Comparison of ENCODE assay signal across 16 cellular contexts in the genomic region with DNA sequence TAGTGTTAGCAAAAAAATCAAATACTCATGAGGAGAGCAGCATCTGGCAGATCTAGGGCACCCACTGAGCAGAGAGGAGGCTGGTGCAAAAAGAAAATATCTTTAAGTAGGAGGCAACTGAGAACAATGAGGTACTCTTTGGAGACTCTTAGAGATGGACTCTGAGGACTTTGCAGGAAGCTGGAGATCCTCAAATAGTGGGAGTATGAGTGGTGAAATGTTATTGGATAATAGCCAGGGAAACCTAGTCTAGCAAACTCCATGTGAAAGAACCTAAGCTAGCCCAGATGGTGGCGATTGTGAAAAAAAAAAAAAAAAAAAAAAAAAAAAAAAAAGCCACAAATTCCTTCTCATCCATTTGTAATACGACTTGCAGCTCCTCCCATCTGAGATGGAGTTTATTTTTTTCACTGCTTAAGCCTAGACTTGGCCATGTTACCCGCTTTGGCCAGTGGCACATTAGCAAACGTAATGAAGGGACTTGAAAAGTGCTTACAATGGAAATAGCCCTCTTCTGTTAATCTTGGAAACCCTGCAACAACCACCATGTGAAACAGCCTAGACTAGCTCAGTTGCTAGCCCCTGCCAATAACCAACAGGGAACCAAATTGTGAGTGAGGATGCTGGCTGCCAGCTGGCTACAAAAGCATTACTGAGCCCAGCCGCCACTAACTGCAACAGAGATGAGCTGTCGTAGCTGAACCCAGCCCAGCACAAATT.
DNase-seq lines count a peak whose midpoint lies in the region; ATAC-seq and TF ChIP-seq lines count a peak whose summit lies in the region.
"Had no signal": no experiment of that assay in that cellular context is flagged by ENCODE, and none has a peak within 500 bp of the region (broad histone marks: within the 10 kb centered on the region; RNA-seq: fewer than 3 reads in every experiment).

No MANE protein-coding gene starts in this region.

- H3K27ac ChIP-seq in PC-3 (ENCODE audit: low read length) = peak overlapping the region; percentile 77; the same call in 1 of the 2 replicates
- H3K27ac ChIP-seq: SK-N-MC, tibial nerve had no signal

- H3K27me3 ChIP-seq in PC-3 (ENCODE audit: low read length) = no peaks in the 10 kb centered on the region
- H3K27me3 ChIP-seq: tibial nerve had no signal

- ATAC-seq in PC-3 = no peak
- no peak for ATAC-seq in GM21515 (IDR thresholded peaks at IDR 0.05; ENCODE audit: unreplicated experiment)
- no peak for ATAC-seq in GM21825 (IDR thresholded peaks at IDR 0.05; ENCODE audit: unreplicated experiment)
- ATAC-seq: activated CD4-positive, CD25-positive, alpha-beta regulatory T cell treated with anti-CD3 and anti-CD28 coated beads, Interleukin-2, amount 50 U/mL, for 24 hours had no signal

- H2AFZ ChIP-seq in PC-3 (ENCODE audit: low read length) = no peak overlapping the region

- CTCF ChIA-PET in PC-3 (lab: Charles Lee) = no interaction called here

- H3K9ac ChIP-seq in PC-3 (ENCODE audit: low read length) = no peak overlapping the region

- no peaks in the 10 kb centered on the region for H3K79me2 ChIP-seq in PC-3 (ENCODE audit: low read length)

- TF ChIP-seq CTCF in PC-3 (conservative IDR thresholded peaks at IDR 0.05; ENCODE audit: low read depth, low read length) = no peak

- intact Hi-C loops in PC-3 (cut with micrococcal nuclease) = no loop called here

- no TSS peak for BruUV-seq in PC-3 (replicated peaks; lab: Mats Ljungman, UMichigan)

- H3K4me1 ChIP-seq in PC-3 (ENCODE audit: insufficient read depth, low read length) = peaks cover 6% of the 10 kb centered on the region; the same call in 1 of the 2 replicates

- H3F3A ChIP-seq in PC-3 (ENCODE audit: low read length, unreplicated experiment) = no peaks in the 10 kb centered on the region

- POLR2A ChIA-PET in PC-3 (lab: Charles Lee; ENCODE audit: unreplicated experiment) = no interaction called here

- no peaks in the 10 kb centered on the region for H3K9me2 ChIP-seq in PC-3 (replicated peaks; ENCODE audit: low read length)

- peak; percentile 4 for DNase-seq in AG08395 (ENCODE audit: low spot score)
- no peak for DNase-seq in PC-3
- peak; percentile 19 for DNase-seq in fibroblast of peridontal ligament (ENCODE audit: extremely low read depth)
- DNase-seq in middle frontal gyrus (ENCODE audit: extremely low spot score, low spot score) = peak; percentile 26
- no peak for DNase-seq in OCI-M1 (lab: John Stamatoyannopoulos, UW)
- no peak for DNase-seq in glomerular visceral epithelial cell (ENCODE audit: extremely low spot score)
- DNase-seq: ACHN, cerebellar nuclear complex, DND-41, MM.1S, NCI-H69 had no signal

- H3K4me3 ChIP-seq in PC-3 (ENCODE audit: low read length) = no peak overlapping the region
- H3K4me3 ChIP-seq: SK-N-MC, tibial nerve had no signal

- no peaks in the 10 kb centered on the region for H4K20me1 ChIP-seq in PC-3 (ENCODE audit: low read length)

- H3K36me3 ChIP-seq in PC-3 (ENCODE audit: low read depth, low read length) = peaks cover 8% of the 10 kb centered on the region; the same call in 1 of the 2 replicates
- H3K36me3 ChIP-seq: tibial nerve had no signal

- peaks cover 5% of the 10 kb centered on the region; the same call in 1 of the 2 replicates for H3K9me3 ChIP-seq in PC-3 (ENCODE audit: low read length)
- H3K9me3 ChIP-seq: tibial nerve had no signal

- no peak overlapping the region for H3K4me2 ChIP-seq in PC-3 (ENCODE audit: low read length)

Comparison
In these comparisons a context has a peak if more than half of its experiments do, and no peak if none do; other contexts are left out.
1. DNase-seq: peak in AG08395 (single experiment), fibroblast of peridontal ligament (single experiment) and middle frontal gyrus (single experiment); none in PC-3 (single experiment), OCI-M1 (single experiment) and glomerular visceral epithelial cell (single experiment).